ENCODE assay signal across 16 cellular contexts in genomic region chr13:31208554-31209122, GRCh38. TPM values are rescaled to one million over a fixed set of nuclear protein-coding genes. Genes with fewer than 3 reads are reported as not detected.
A peak's percentile ranks its signal among the peaks of the same experiment; 100 is the strongest.
DNase-seq lines count a peak whose midpoint lies in the region; ATAC-seq and TF ChIP-seq lines count a peak whose summit lies in the region.
"Had no signal": no experiment of that assay in that cellular context is flagged by ENCODE, and none has a peak within 500 bp of the region (broad histone marks: within the 10 kb centered on the region; RNA-seq: fewer than 3 reads in every experiment).

No MANE protein-coding gene starts in this region.

- no peaks in the 10 kb centered on the region for H3K9me3 ChIP-seq in BLaER1 treated with 17β-estradiol and CSF1 and Interleukin-3, amounts not matched to agents 10 nM and 100 nM (replicated peaks in 1 of 11)
- H3K9me3 ChIP-seq in heart right ventricle (no peaks in the 10 kb centered on the region), sigmoid colon (no peaks in the 10 kb centered on the region)
- H3K9me3 ChIP-seq: left lung had no signal

- intact Hi-C loops in heart right ventricle (cut with DNase I), result no loop called here
- intact Hi-C loops in sigmoid colon (cut with DNase I), result loop anchor here (2.0 to 10.0 kb wide), 2 partner anchors 46 to 216 kb away; no protein-coding TSS in a partner anchor

- POLR2A ChIA-PET in T-cell (lab: Charles Lee), result no interaction called here

- H3K4me1 ChIP-seq in BLaER1 treated with 17β-estradiol and CSF1 and Interleukin-3, amounts not matched to agents 10 nM and 100 nM, result peaks cover 18 to 39% (median 21%) of the 10 kb centered on the region in 10 experiments
- peaks cover 3 to 72% (median 44%) of the 10 kb centered on the region in 9 donors for H3K4me1 ChIP-seq in heart right ventricle
- peaks cover 0 to 34% (median 31%) of the 10 kb centered on the region in 4 donors for H3K4me1 ChIP-seq in sigmoid colon

- ATAC-seq in T-cell (replicated peaks in 1 of 4) (no peak), heart right ventricle (peak in 6 of 8 donors; percentile 11 to 37 (median 14))
- no peak for ATAC-seq in activated T-cell treated with anti-CD3 and anti-CD28 coated beads, Interleukin-2, amount 50 U/mL, for 72 hours (replicated peaks in 1 of 2)

- TF ChIP-seq CTCF in heart right ventricle (IDR thresholded peaks at IDR 0.05), result no peak
- TF ChIP-seq CTCF in sigmoid colon (IDR thresholded peaks at IDR 0.05), result no peak

- H4K20me1 ChIP-seq in BLaER1 treated with 17β-estradiol and CSF1 and Interleukin-3, amounts not matched to agents 10 nM and 100 nM, result 0 out of 22 replicates have a peak, but pooled peaks cover 0 to 4% (median 0%) of the 10 kb centered on the region in 11 experiments

- WGBS in heart right ventricle, 2 donors, result 56 to 62% methylated on average over 12 of the region's 12 CpGs
- 84 to 87% methylated on average over 12 of the region's 12 CpGs for WGBS in sigmoid colon, 2 donors

- peak overlapping the region; percentile 61 to 78 (median 71) for H3K4me2 ChIP-seq in BLaER1 treated with 17β-estradiol and CSF1 and Interleukin-3, amounts not matched to agents 10 nM and 100 nM

- H3K4me3 ChIP-seq in BLaER1 treated with 17β-estradiol and CSF1 and Interleukin-3, amounts not matched to agents 10 nM and 100 nM, result no peak overlapping the region
- H3K4me3 ChIP-seq in heart right ventricle (peak overlapping the region in 5 of 10 donors; percentile 14 to 37 (median 32)), sigmoid colon (no peak overlapping the region)
- H3K4me3 ChIP-seq: GM23248, left lung had no signal

- TF ChIP-seq EP300 in sigmoid colon (IDR thresholded peaks at IDR 0.05), result no peak

- H3K27ac ChIP-seq in BLaER1 treated with 17β-estradiol and CSF1 and Interleukin-3, amounts not matched to agents 10 nM and 100 nM, result peak overlapping the region in 3 of 11 experiments; percentile 3 to 36 (median 10); a peak in 1 of 22 replicates
- H3K27ac ChIP-seq in heart right ventricle (peak overlapping the region in 9 of 10 donors; percentile 62 to 89 (median 81)), sigmoid colon (peak overlapping the region; percentile 41 to 67 (median 55))
- H3K27ac ChIP-seq: GM23248, left lung had no signal

- no peaks in the 10 kb centered on the region for H3K27me3 Mint-ChIP-seq in T-cell
- no peaks in the 10 kb centered on the region for H3K27me3 Mint-ChIP-seq in activated T-cell treated with anti-CD3 and anti-CD28 coated beads, Interleukin-2, amount 50 U/mL, for 72 hours (ENCODE audit: low read depth)
- H3K27me3 Mint-ChIP-seq: natural killer cell treated with Interleukin-12 subunit alpha and Interleukin-12 subunit beta and Interleukin-15 and Interleukin-18, amount 100 ng/mL, for 72 hours; stimulated activated naive CD8-positive, alpha-beta T cell treated with anti-CD3 and anti-CD28 coated beads, Interleukin-15, Interleukin-2, amounts not matched to agents 100 ng/mL and 50 ng/mL, for 24 hours had no signal

- no peaks in the 10 kb centered on the region for H3K27me3 ChIP-seq in BLaER1 treated with 17β-estradiol and CSF1 and Interleukin-3, amounts not matched to agents 10 nM and 100 nM
- H3K27me3 ChIP-seq in heart right ventricle, result no peaks in the 10 kb centered on the region
- no peaks in the 10 kb centered on the region for H3K27me3 ChIP-seq in sigmoid colon
- H3K27me3 ChIP-seq: left lung had no signal

- no peaks in the 10 kb centered on the region for H3K36me3 Mint-ChIP-seq in T-cell
- no peaks in the 10 kb centered on the region for H3K36me3 Mint-ChIP-seq in activated T-cell treated with anti-CD3 and anti-CD28 coated beads, Interleukin-2, amount 50 U/mL, for 72 hours (ENCODE audit: insufficient read depth in 2 of 2)
- H3K36me3 Mint-ChIP-seq: natural killer cell treated with Interleukin-12 subunit alpha and Interleukin-12 subunit beta and Interleukin-15 and Interleukin-18, amount 100 ng/mL, for 72 hours had no signal

- TF ChIP-seq POLR2A in sigmoid colon (IDR thresholded peaks at IDR 0.05), result no peak

- no peak overlapping the region for H3K9ac ChIP-seq in BLaER1 treated with 17β-estradiol and CSF1 and Interleukin-3, amounts not matched to agents 10 nM and 100 nM
- H3K9ac ChIP-seq: GM23248 had no signal

- H3K4me1 Mint-ChIP-seq in T-cell, result peaks cover 9 to 30% (median 22%) of the 10 kb centered on the region in 3 donors
- peaks cover 23% of the 10 kb centered on the region for H3K4me1 Mint-ChIP-seq in activated T-cell treated with anti-CD3 and anti-CD28 coated beads, Interleukin-2, amount 50 U/mL, for 72 hours (ENCODE audit: low read depth)

- H3K9me3 Mint-ChIP-seq in T-cell, result no peaks in the 10 kb centered on the region
- no peaks in the 10 kb centered on the region for H3K9me3 Mint-ChIP-seq in activated T-cell treated with anti-CD3 and anti-CD28 coated beads, Interleukin-2, amount 50 U/mL, for 72 hours
- H3K9me3 Mint-ChIP-seq: natural killer cell treated with Interleukin-12 subunit alpha and Interleukin-12 subunit beta and Interleukin-15 and Interleukin-18, amount 100 ng/mL, for 72 hours; stimulated activated naive CD8-positive, alpha-beta T cell treated with anti-CD3 and anti-CD28 coated beads, Interleukin-15, Interleukin-2, amounts not matched to agents 100 ng/mL and 50 ng/mL, for 24 hours had no signal

- CTCF ChIA-PET in T-cell (lab: Charles Lee), result interaction anchor here in 1 of 2 donors (1.1 kb wide), 1 partner anchor 9 kb away, joined by 5 read pairs; the partner anchor contains the start of gene B3GLCT

- no peaks in the 10 kb centered on the region for H3K36me3 ChIP-seq in BLaER1 treated with 17β-estradiol and CSF1 and Interleukin-3, amounts not matched to agents 10 nM and 100 nM
- H3K36me3 ChIP-seq in heart right ventricle (no peaks in the 10 kb centered on the region), sigmoid colon (no peaks in the 10 kb centered on the region)
- H3K36me3 ChIP-seq: left lung had no signal

- DNase-seq in T-cell (no peak), heart right ventricle (no peak), sigmoid colon (no peak)
- DNase-seq in stimulated activated CD4-positive, alpha-beta T cell treated with anti-CD3 and anti-CD28 coated beads, Interleukin-4, amount 100 ng/mL, for 4 hours, result no peak
- no peak for DNase-seq in effector CD4-positive, alpha-beta T cell
- DNase-seq in activated effector memory CD4-positive, alpha-beta T cell treated with anti-CD3 and anti-CD28 coated beads, Interleukin-2, amount 50 U/mL, for 16 hours, result no peak
- DNase-seq in activated T-cell treated with anti-CD3 and anti-CD28 coated beads, Interleukin-2, amount 50 U/mL, for 72 hours, result no peak
- DNase-seq: activated CD4-positive, alpha-beta T cell treated with anti-CD3 and anti-CD28 coated beads for 48 hours; AML-193; KG1; left lung; NCI-H1436 treated with DMSO at 0.1 percent for 48 hours had no signal

- H3K27ac Mint-ChIP-seq in T-cell, result peak overlapping the region; percentile 17 to 61
- no peak overlapping the region for H3K27ac Mint-ChIP-seq in activated T-cell treated with anti-CD3 and anti-CD28 coated beads, Interleukin-2, amount 50 U/mL, for 72 hours

- H3K4me3 Mint-ChIP-seq in T-cell, result no peak overlapping the region
- H3K4me3 Mint-ChIP-seq in activated T-cell treated with anti-CD3 and anti-CD28 coated beads, Interleukin-2, amount 50 U/mL, for 72 hours, result no peak overlapping the region
- H3K4me3 Mint-ChIP-seq: natural killer cell treated with Interleukin-12 subunit alpha and Interleukin-12 subunit beta and Interleukin-15 and Interleukin-18, amount 100 ng/mL, for 72 hours; stimulated activated naive CD8-positive, alpha-beta T cell treated with anti-CD3 and anti-CD28 coated beads, Interleukin-15, Interleukin-2, amounts not matched to agents 100 ng/mL and 50 ng/mL, for 24 hours had no signal

RNA-seq across cellular contexts. Expression of gene B3GLCT, which starts 8.9 kb away (rescaled TPM):
- total RNA-seq in T-cell, result 1 to 10 TPM; 3.7 to 5.6 (median 4.7) TPM
- total RNA-seq in heart right ventricle, result 10 to 100 TPM; 12.0 to 28.1 (median 20.1) TPM
- polyA plus RNA-seq in heart right ventricle, result 1 to 10 TPM; 3.1 to 8.2 TPM
- total RNA-seq in sigmoid colon, result 1 to 10 TPM; 5.8 to 7.5 (median 6.8) TPM
- polyA plus RNA-seq in sigmoid colon, result 1 to 10 TPM in 2 of 3 donors, under 1 TPM in 1; 0.60 to 1.9 (median 1.2) TPM
- total RNA-seq in activated T-cell treated with anti-CD3 and anti-CD28 coated beads, Interleukin-2, amount 50 U/mL, for 72 hours, result 1 to 10 TPM; 2.6 to 3.0 TPM

RNA-seq across cellular contexts. Expression of gene HSPH1, which starts 46.9 kb away (rescaled TPM):
- total RNA-seq in T-cell (100 to 1,000 TPM in 2 of 5 donors, 10 to 100 TPM in 3; 54.5 to 141 (median 72.8) TPM), heart right ventricle (10 to 100 TPM; 31.1 to 65.4 (median 50.5) TPM), sigmoid colon (10 to 100 TPM; 30.7 to 41.5 (median 33.7) TPM)
- polyA plus RNA-seq in heart right ventricle (10 to 100 TPM; 28.4 to 42.8 TPM), sigmoid colon (10 to 100 TPM; 12.0 to 26.1 (median 15.5) TPM)
- 10 to 100 TPM; 86.3 to 89.5 TPM for total RNA-seq in activated T-cell treated with anti-CD3 and anti-CD28 coated beads, Interleukin-2, amount 50 U/mL, for 72 hours

Comparison
In these comparisons a context has a peak if more than half of its experiments do, and no peak if none do; other contexts are left out.
1. ATAC-seq: peak in heart right ventricle (6 of 8); none in T-cell (0 of 4) and activated T-cell treated with anti-CD3 and anti-CD28 coated beads, Interleukin-2, amount 50 U/mL, for 72 hours (0 of 2).